In genomic region chr3:15051531-15051930, GRCh38 we compare ENCODE assay signal across 1 cellular context.
TF ChIP-seq lines count a peak whose summit lies in the region.

No MANE protein-coding gene starts in this region.

TF ChIP-seq in HepG2, 621 proteins besides CTCF, POLR2A, EP300 and RAD21 (continued from another document):
- TF ChIP-seq ZNF281 (CRISPR knock-in tag; IDR thresholded peaks at IDR 0.05; ENCODE audit: borderline replicate concordance) (peak; percentile 38; the same call in 1 of the 2 replicates), RBM22 (optimal IDR thresholded peaks at IDR 0.05; ENCODE audit: low read length) (no peak), MIER3 (CRISPR knock-in tag; IDR thresholded peaks at IDR 0.05; ENCODE audit: borderline replicate concordance) (no peak), NR2F2 (IDR thresholded peaks at IDR 0.05; ENCODE audit: borderline replicate concordance, low read depth) (no peak), TSC22D2 (CRISPR knock-in tag; IDR thresholded peaks at IDR 0.05; ENCODE audit: borderline replicate concordance) (no peak), ASH2L (IDR thresholded peaks at IDR 0.05; ENCODE audit: insufficient read length, low read depth, low read length) (no peak), ZNF780A (CRISPR knock-in tag; IDR thresholded peaks at IDR 0.05) (no peak), CSRNP1 (CRISPR knock-in tag; IDR thresholded peaks at IDR 0.05) (no peak), ZBTB14 (CRISPR knock-in tag; IDR thresholded peaks at IDR 0.05) (no peak), JUN (CRISPR knock-in tag; IDR thresholded peaks at IDR 0.05) (no peak), LCORL (IDR thresholded peaks at IDR 0.05) (no peak), LCORL (CRISPR knock-in tag; IDR thresholded peaks at IDR 0.05) (no peak), SYNCRIP (IDR thresholded peaks at IDR 0.05; ENCODE audit: insufficient read depth, low read depth, low read length) (no peak), GABPA (IDR thresholded peaks at IDR 0.05; ENCODE audit: low read depth, low read length) (no peak), GABPA (CRISPR knock-in tag; IDR thresholded peaks at IDR 0.05; ENCODE audit: low read depth) (no peak), MED13 (CRISPR knock-in tag; IDR thresholded peaks at IDR 0.05) (no peak), ZNF20 (CRISPR knock-in tag; IDR thresholded peaks at IDR 0.05) (no peak), ZNF672 (CRISPR knock-in tag; IDR thresholded peaks at IDR 0.05) (no peak), STAG1 (CRISPR knock-in tag; IDR thresholded peaks at IDR 0.05) (peak; percentile 48), MAFK (conservative IDR thresholded peaks at IDR 0.05 in 1 of 2, IDR thresholded peaks at IDR 0.05 in 1 of 2; ENCODE audit: low read length in 2 of 2) (no peak), ZNF598 (CRISPR knock-in tag; IDR thresholded peaks at IDR 0.05; ENCODE audit: borderline replicate concordance) (no peak), ETV5 (CRISPR knock-in tag; IDR thresholded peaks at IDR 0.05; ENCODE audit: borderline replicate concordance) (peak; percentile 24; the same call in 1 of the 2 replicates), CENPX (CRISPR knock-in tag; IDR thresholded peaks at IDR 0.05) (no peak), MIXL1 (CRISPR knock-in tag; IDR thresholded peaks at IDR 0.05) (peak; percentile 29; the same call in 1 of the 2 replicates), HOXA5 (CRISPR knock-in tag; IDR thresholded peaks at IDR 0.05) (no peak), ZC3H13 (CRISPR knock-in tag; IDR thresholded peaks at IDR 0.05) (no peak), AGO2 (optimal IDR thresholded peaks at IDR 0.05; ENCODE audit: low read depth, low read length) (peak; percentile 22), NR2C2 (CRISPR knock-in tag; IDR thresholded peaks at IDR 0.05; ENCODE audit: borderline replicate concordance) (no peak), NR2F1 (CRISPR knock-in tag; IDR thresholded peaks at IDR 0.05) (no peak), ONECUT2 (CRISPR knock-in tag; IDR thresholded peaks at IDR 0.05) (no peak), ZNF891 (CRISPR knock-in tag; IDR thresholded peaks at IDR 0.05) (peak; percentile 26; the same call in 1 of the 2 replicates), FOXA3 (CRISPR knock-in tag; IDR thresholded peaks at IDR 0.05) (no peak), SNAI1 (CRISPR knock-in tag; IDR thresholded peaks at IDR 0.05; ENCODE audit: borderline replicate concordance) (no peak), SMAD1 (CRISPR knock-in tag; IDR thresholded peaks at IDR 0.05; ENCODE audit: borderline replicate concordance, low read depth) (no peak), SOX6 (IDR thresholded peaks at IDR 0.05) (no peak), SOX6 (CRISPR knock-in tag; IDR thresholded peaks at IDR 0.05) (no peak), ZFX (CRISPR knock-in tag; IDR thresholded peaks at IDR 0.05; ENCODE audit: low read depth) (peak; percentile 64), ZNF549 (CRISPR knock-in tag; IDR thresholded peaks at IDR 0.05) (no peak), ZNF605 (CRISPR knock-in tag; IDR thresholded peaks at IDR 0.05) (no peak), POLR2G (IDR thresholded peaks at IDR 0.05; ENCODE audit: low read depth, low read length) (no peak), NFYC (CRISPR knock-in tag; IDR thresholded peaks at IDR 0.05) (no peak), AGO1 (IDR thresholded peaks at IDR 0.05; ENCODE audit: low read depth, low read length, poor library complexity, severe bottlenecking) (no peak), TARDBP (CRISPR knock-in tag; IDR thresholded peaks at IDR 0.05) (peak; percentile 28; the same call in 1 of the 2 replicates), REPIN1 (CRISPR knock-in tag; IDR thresholded peaks at IDR 0.05; ENCODE audit: borderline replicate concordance, low read depth) (0 out of 2 replicates have a peak, but pooled peaks have one; percentile 48)
- TF ChIP-seq, protein P1, sequence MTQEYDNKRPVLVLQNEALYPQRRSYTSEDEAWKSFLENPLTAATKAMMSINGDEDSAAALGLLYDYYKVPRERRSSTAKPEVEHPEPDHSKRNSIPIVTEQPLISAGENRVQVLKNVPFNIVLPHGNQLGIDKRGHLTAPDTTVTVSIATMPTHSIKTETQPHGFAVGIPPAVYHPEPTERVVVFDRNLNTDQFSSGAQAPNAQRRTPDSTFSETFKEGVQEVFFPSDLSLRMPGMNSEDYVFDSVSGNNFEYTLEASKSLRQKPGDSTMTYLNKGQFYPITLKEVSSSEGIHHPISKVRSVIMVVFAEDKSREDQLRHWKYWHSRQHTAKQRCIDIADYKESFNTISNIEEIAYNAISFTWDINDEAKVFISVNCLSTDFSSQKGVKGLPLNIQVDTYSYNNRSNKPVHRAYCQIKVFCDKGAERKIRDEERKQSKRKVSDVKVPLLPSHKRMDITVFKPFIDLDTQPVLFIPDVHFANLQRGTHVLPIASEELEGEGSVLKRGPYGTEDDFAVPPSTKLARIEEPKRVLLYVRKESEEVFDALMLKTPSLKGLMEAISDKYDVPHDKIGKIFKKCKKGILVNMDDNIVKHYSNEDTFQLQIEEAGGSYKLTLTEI (CRISPR knock-in tag; conservative IDR thresholded peaks at IDR 0.05), result no peak
- TF ChIP-seq, protein P2, sequence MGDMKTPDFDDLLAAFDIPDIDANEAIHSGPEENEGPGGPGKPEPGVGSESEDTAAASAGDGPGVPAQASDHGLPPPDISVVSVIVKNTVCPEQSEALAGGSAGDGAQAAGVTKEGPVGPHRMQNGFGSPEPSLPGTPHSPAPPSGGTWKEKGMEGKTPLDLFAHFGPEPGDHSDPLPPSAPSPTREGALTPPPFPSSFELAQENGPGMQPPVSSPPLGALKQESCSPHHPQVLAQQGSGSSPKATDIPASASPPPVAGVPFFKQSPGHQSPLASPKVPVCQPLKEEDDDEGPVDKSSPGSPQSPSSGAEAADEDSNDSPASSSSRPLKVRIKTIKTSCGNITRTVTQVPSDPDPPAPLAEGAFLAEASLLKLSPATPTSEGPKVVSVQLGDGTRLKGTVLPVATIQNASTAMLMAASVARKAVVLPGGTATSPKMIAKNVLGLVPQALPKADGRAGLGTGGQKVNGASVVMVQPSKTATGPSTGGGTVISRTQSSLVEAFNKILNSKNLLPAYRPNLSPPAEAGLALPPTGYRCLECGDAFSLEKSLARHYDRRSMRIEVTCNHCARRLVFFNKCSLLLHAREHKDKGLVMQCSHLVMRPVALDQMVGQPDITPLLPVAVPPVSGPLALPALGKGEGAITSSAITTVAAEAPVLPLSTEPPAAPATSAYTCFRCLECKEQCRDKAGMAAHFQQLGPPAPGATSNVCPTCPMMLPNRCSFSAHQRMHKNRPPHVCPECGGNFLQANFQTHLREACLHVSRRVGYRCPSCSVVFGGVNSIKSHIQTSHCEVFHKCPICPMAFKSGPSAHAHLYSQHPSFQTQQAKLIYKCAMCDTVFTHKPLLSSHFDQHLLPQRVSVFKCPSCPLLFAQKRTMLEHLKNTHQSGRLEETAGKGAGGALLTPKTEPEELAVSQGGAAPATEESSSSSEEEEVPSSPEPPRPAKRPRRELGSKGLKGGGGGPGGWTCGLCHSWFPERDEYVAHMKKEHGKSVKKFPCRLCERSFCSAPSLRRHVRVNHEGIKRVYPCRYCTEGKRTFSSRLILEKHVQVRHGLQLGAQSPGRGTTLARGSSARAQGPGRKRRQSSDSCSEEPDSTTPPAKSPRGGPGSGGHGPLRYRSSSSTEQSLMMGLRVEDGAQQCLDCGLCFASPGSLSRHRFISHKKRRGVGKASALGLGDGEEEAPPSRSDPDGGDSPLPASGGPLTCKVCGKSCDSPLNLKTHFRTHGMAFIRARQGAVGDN (CRISPR knock-in tag; IDR thresholded peaks at IDR 0.05), result peak; percentile 45
- TF ChIP-seq, protein P3, sequence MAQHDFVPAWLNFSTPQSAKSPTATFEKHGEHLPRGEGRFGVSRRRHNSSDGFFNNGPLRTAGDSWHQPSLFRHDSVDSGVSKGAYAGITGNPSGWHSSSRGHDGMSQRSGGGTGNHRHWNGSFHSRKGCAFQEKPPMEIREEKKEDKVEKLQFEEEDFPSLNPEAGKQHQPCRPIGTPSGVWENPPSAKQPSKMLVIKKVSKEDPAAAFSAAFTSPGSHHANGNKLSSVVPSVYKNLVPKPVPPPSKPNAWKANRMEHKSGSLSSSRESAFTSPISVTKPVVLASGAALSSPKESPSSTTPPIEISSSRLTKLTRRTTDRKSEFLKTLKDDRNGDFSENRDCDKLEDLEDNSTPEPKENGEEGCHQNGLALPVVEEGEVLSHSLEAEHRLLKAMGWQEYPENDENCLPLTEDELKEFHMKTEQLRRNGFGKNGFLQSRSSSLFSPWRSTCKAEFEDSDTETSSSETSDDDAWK (CRISPR knock-in tag; IDR thresholded peaks at IDR 0.05), result no peak
- TF ChIP-seq, protein P4, sequence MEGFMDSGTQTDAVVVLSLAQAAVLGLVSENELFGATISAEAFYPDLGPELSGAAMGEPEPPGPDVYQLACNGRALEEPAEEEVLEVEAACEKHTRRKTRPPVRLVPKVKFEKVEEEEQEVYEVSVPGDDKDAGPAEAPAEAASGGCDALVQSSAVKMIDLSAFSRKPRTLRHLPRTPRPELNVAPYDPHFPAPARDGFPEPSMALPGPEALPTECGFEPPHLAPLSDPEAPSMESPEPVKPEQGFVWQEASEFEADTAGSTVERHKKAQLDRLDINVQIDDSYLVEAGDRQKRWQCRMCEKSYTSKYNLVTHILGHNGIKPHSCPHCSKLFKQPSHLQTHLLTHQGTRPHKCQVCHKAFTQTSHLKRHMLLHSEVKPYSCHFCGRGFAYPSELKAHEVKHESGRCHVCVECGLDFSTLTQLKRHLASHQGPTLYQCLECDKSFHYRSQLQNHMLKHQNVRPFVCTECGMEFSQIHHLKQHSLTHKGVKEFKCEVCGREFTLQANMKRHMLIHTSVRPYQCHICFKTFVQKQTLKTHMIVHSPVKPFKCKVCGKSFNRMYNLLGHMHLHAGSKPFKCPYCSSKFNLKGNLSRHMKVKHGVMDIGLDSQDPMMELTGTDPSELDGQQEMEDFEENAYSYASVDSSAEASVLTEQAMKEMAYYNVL (CRISPR knock-in tag; IDR thresholded peaks at IDR 0.05; ENCODE audit: borderline replicate concordance), result no peak
- TF ChIP-seq, protein P5, sequence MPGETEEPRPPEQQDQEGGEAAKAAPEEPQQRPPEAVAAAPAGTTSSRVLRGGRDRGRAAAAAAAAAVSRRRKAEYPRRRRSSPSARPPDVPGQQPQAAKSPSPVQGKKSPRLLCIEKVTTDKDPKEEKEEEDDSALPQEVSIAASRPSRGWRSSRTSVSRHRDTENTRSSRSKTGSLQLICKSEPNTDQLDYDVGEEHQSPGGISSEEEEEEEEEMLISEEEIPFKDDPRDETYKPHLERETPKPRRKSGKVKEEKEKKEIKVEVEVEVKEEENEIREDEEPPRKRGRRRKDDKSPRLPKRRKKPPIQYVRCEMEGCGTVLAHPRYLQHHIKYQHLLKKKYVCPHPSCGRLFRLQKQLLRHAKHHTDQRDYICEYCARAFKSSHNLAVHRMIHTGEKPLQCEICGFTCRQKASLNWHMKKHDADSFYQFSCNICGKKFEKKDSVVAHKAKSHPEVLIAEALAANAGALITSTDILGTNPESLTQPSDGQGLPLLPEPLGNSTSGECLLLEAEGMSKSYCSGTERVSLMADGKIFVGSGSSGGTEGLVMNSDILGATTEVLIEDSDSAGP (CRISPR knock-in tag; IDR thresholded peaks at IDR 0.05; ENCODE audit: borderline replicate concordance), result 0 out of 2 replicates have a peak, but pooled peaks have one; percentile 38
